27 cellular contexts compared by ENCODE assay signal in the genomic region with DNA sequence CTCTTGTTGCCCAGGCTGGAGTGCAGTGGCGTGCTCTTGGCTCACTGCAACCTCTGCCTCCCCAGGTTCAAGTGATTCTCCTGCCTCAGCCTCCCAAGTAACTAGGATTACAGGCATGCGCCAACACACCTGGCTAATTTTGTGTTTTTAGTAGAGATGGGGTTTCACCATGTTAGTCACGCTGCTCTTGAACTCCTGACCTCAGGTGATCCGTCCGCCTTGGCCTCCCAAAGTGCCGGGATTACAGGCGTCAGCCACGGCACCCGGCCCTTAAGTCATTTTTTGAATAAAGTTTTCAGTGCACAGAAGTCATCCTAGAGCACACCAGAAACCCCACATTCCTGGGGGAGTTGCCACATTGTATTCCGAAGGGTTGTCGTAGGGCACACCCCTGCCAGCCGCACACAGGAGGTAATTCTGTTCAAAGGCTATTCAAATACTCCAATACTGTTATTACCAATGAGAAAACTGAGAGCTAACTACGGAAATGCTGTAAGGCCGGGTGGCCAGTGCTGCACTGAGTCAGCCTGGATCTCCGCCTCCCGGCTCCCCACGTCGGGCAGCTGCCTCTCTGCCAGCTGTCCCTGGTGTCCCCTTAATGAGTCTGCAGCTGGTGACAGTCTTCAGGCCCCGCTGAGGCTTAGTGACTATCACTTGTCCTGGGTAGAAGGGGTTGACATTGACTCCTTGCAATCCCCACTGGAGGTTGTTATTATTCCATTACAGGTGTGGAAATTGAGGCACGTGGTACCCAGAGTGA. TPM values are rescaled to one million over a fixed set of nuclear protein-coding genes. Genes with fewer than 3 reads are reported as not detected.
DNase-seq lines count a peak whose midpoint lies in the region; TF ChIP-seq lines count a peak whose summit lies in the region.
"Had no signal": no experiment of that assay in that cellular context is flagged by ENCODE, and none has a peak within 500 bp of the region (broad histone marks: within the 10 kb centered on the region; RNA-seq: fewer than 3 reads in every experiment).

No MANE protein-coding gene starts in this region.

- H3K9me3 ChIP-seq in WERI-Rb-1 (ENCODE audit: severe bottlenecking) (no peaks in the 10 kb centered on the region), skeletal muscle satellite cell (replicated peaks; ENCODE audit: low read length) (no peaks in the 10 kb centered on the region), tibial artery (no peaks in the 10 kb centered on the region)
- H3K9me3 ChIP-seq: Caco-2, colonic mucosa, ovary, Peyer's patch, right atrium auricular region had no signal

- H3K27ac ChIP-seq in WERI-Rb-1 = no peak overlapping the region
- H3K27ac ChIP-seq in tibial artery = no peak overlapping the region
- H3K27ac ChIP-seq: colonic mucosa, ovary, Peyer's patch, right atrium auricular region had no signal

- intact Hi-C loops in tibial artery (cut with DNase I; ENCODE audit: low total_unique reads) = no loop called here

- peak overlapping the region; percentile 9 for H3K4me2 ChIP-seq in skeletal muscle satellite cell (ENCODE audit: low read length)

- H3K36me3 ChIP-seq in WERI-Rb-1 (no peaks in the 10 kb centered on the region), skeletal muscle satellite cell (ENCODE audit: insufficient read depth, low read length) (no peaks in the 10 kb centered on the region), tibial artery (no peaks in the 10 kb centered on the region)
- H3K36me3 ChIP-seq: colonic mucosa, ovary, Peyer's patch, right atrium auricular region had no signal

- H3K27me3 ChIP-seq in WERI-Rb-1 (ENCODE audit: insufficient read depth, low read depth, severe bottlenecking) (no peaks in the 10 kb centered on the region), skeletal muscle satellite cell (ENCODE audit: control insufficient read depth, insufficient read depth, low read length) (no peaks in the 10 kb centered on the region), tibial artery (no peaks in the 10 kb centered on the region)
- H3K27me3 ChIP-seq: colonic mucosa, ovary, Peyer's patch, right atrium auricular region had no signal

- H3K4me1 ChIP-seq in skeletal muscle satellite cell (ENCODE audit: control insufficient read depth, insufficient read depth, low read length) = peaks cover 9% of the 10 kb centered on the region
- H3K4me1 ChIP-seq in tibial artery = no peaks in the 10 kb centered on the region
- H3K4me1 ChIP-seq: Caco-2, colonic mucosa, right atrium auricular region had no signal

- H3K4me3 ChIP-seq in WERI-Rb-1 (ENCODE audit: low read depth, low read length) (no peak overlapping the region), skeletal muscle satellite cell (ENCODE audit: low read length) (no peak overlapping the region), tibial artery (no peak overlapping the region)
- H3K4me3 ChIP-seq: colonic mucosa, ovary, Peyer's patch, right atrium auricular region had no signal

- H3K9ac ChIP-seq in skeletal muscle satellite cell (ENCODE audit: low read depth, low read length) = no peak overlapping the region

- DNase-seq in NCI-H510A treated with DMSO at 0.1 percent for 48 hours (lab: John Stamatoyannopoulos, UW) (peak; percentile 23), NCI-H510A (lab: John Stamatoyannopoulos, UW) (no peak), NCI-H69 (lab: John Stamatoyannopoulos, UW) (peak; percentile 66), WERI-Rb-1 (peak; percentile 36), tibial artery (no peak), OCI-M2 (lab: John Stamatoyannopoulos, UW; ENCODE audit: unreplicated experiment) (no peak)
- DNase-seq in stimulated activated CD4-positive, alpha-beta T cell treated with anti-CD3 and anti-CD28 coated beads, Interleukin-15, amount 100 ng/mL, for 24 hours = no peak
- DNase-seq: activated CD4-positive, alpha-beta T cell treated with anti-CD3 and anti-CD28 coated beads, Interleukin-2, amount 10 ng/mL, durations not matched to agents 7 days and 5 days; anterior cingulate cortex; Caco-2; colonic mucosa; effector memory CD8-positive, alpha-beta T cell; EL; foreskin melanocyte; HFFc6; KBM-7; MM.1S; NCI-H1694; NCI-H2171 treated with DMSO at 0.1 percent for 48 hours; NK-92 treated with Interleukin-12 subunit alpha and Interleukin-12 subunit beta, amount 100 ng/mL, for 24 hours; ovary; stimulated activated CD4-positive, alpha-beta T cell treated with anti-CD3 and anti-CD28 coated beads, Interleukin-4, amount 100 ng/mL, for 24 hours; stimulated activated naive CD4-positive, alpha-beta T cell; T-helper 17 cell had no signal

- TF ChIP-seq CTCF in WERI-Rb-1 (IDR thresholded peaks at IDR 0.05; ENCODE audit: low read depth, low read length) (no peak), tibial artery (IDR thresholded peaks at IDR 0.05) (no peak)

RNA-seq across cellular contexts. Expression of a gene that starts 8.6 kb away (rescaled TPM):
- 23.6 and 26.6 TPM in 2 replicates for total RNA-seq in skeletal muscle satellite cell (2012; rRNA removed)

RNA-seq across cellular contexts. Expression of a gene that starts 26.4 kb away (rescaled TPM):
- total RNA-seq in skeletal muscle satellite cell (2012; rRNA removed) = 34.7 and 45.9 TPM in 2 replicates

RNA-seq across cellular contexts. Expression of a gene that starts 53.0 kb away (rescaled TPM):
- total RNA-seq in skeletal muscle satellite cell (2012; rRNA removed) = 0.76 and 1.1 TPM in 2 replicates

Comparison
In these comparisons a context has a peak if more than half of its experiments do, and no peak if none do; other contexts are left out.
1. DNase-seq: peak in NCI-H510A treated with DMSO at 0.1 percent for 48 hours (single experiment), NCI-H69 (single experiment) and WERI-Rb-1 (single experiment); none in NCI-H510A (single experiment), stimulated activated CD4-positive, alpha-beta T cell treated with anti-CD3 and anti-CD28 coated beads, Interleukin-15, amount 100 ng/mL, for 24 hours (single experiment), tibial artery (0 of 2) and OCI-M2 (single experiment).